In the genomic region with DNA sequence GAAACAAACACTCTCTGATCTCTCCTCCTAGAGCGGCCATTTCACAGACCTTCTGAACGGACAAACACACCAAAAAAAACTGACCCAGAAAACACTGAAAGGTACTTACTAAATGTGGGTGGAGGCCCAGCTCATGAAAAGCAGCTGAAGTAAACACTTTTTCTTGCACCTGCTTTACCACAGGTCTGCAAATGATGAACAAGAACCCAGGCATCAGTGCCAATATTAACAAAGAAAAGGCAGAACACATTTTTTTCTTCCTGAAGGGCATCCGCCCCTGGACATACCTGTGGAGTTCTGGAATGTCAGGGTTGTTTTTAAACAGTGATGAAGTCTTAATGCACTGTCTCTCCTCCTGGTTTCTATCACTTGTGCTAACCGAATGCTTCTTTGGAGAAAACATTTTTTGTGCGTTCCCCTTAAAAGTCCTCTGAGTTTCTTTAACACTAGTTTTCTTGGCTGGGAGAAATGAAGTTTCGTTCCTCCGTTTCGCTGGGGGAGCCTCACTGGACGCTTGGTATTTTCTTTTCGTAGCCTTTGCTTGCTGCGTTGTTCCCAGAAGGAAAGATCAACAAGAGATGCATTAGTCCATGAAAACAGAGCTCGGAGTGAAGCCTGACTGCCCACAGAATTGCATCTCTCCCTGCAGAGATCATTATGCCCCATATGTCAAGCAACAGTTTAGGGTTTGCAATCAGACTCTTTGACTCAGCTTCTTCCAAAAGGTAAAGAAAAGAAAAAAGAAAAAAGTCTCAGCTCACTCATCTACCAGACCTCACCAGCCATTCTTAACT, we compare ENCODE assay signal across 1 cellular context.
TF ChIP-seq lines count a peak whose summit lies in the region.

No MANE protein-coding gene starts in this region.

TF ChIP-seq in GM23338, 12 proteins besides CTCF, POLR2A, EP300 and RAD21 (continued from another document):
- TF ChIP-seq, protein P1, sequence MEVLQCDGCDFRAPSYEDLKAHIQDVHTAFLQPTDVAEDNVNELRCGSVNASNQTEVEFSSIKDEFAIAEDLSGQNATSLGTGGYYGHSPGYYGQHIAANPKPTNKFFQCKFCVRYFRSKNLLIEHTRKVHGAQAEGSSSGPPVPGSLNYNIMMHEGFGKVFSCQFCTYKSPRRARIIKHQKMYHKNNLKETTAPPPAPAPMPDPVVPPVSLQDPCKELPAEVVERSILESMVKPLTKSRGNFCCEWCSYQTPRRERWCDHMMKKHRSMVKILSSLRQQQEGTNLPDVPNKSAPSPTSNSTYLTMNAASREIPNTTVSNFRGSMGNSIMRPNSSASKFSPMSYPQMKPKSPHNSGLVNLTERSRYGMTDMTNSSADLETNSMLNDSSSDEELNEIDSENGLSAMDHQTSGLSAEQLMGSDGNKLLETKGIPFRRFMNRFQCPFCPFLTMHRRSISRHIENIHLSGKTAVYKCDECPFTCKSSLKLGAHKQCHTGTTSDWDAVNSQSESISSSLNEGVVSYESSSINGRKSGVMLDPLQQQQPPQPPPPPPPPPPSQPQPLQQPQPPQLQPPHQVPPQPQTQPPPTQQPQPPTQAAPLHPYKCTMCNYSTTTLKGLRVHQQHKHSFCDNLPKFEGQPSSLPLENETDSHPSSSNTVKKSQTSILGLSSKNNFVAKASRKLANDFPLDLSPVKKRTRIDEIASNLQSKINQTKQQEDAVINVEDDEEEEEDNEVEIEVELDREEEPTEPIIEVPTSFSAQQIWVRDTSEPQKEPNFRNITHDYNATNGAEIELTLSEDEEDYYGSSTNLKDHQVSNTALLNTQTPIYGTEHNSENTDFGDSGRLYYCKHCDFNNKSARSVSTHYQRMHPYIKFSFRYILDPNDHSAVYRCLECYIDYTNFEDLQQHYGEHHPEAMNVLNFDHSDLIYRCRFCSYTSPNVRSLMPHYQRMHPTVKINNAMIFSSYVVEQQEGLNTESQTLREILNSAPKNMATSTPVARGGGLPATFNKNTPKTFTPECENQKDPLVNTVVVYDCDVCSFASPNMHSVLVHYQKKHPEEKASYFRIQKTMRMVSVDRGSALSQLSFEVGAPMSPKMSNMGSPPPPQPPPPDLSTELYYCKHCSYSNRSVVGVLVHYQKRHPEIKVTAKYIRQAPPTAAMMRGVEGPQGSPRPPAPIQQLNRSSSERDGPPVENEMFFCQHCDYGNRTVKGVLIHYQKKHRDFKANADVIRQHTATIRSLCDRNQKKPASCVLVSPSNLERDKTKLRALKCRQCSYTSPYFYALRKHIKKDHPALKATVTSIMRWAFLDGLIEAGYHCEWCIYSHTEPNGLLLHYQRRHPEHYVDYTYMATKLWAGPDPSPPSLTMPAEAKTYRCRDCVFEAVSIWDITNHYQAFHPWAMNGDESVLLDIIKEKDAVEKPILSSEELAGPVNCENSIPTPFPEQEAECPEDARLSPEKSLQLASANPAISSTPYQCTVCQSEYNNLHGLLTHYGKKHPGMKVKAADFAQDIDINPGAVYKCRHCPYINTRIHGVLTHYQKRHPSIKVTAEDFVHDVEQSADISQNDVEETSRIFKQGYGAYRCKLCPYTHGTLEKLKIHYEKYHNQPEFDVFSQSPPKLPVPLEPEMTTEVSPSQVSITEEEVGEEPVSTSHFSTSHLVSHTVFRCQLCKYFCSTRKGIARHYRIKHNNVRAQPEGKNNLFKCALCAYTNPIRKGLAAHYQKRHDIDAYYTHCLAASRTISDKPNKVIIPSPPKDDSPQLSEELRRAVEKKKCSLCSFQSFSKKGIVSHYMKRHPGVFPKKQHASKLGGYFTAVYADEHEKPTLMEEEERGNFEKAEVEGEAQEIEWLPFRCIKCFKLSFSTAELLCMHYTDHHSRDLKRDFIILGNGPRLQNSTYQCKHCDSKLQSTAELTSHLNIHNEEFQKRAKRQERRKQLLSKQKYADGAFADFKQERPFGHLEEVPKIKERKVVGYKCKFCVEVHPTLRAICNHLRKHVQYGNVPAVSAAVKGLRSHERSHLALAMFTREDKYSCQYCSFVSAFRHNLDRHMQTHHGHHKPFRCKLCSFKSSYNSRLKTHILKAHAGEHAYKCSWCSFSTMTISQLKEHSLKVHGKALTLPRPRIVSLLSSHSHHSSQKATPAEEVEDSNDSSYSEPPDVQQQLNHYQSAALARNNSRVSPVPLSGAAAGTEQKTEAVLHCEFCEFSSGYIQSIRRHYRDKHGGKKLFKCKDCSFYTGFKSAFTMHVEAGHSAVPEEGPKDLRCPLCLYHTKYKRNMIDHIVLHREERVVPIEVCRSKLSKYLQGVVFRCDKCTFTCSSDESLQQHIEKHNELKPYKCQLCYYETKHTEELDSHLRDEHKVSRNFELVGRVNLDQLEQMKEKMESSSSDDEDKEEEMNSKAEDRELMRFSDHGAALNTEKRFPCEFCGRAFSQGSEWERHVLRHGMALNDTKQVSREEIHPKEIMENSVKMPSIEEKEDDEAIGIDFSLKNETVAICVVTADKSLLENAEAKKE (CRISPR knock-in tag; IDR thresholded peaks at IDR 0.05): no peak
- no peak for TF ChIP-seq POLR2AphosphoS5 (IDR thresholded peaks at IDR 0.05; ENCODE audit: low read depth)
